ENCODE assay signal across 2 cellular contexts in genomic region chr7:121824276-121824675, GRCh38.
A peak's percentile ranks its signal among the peaks of the same experiment; 100 is the strongest.
TF ChIP-seq lines count a peak whose summit lies in the region.

No MANE protein-coding gene starts in this region.

TF ChIP-seq in endothelial cell of umbilical vein, 7 proteins besides CTCF, POLR2A, EP300 and RAD21 (continued from another document):
- no peak for TF ChIP-seq MAX (IDR thresholded peaks at IDR 0.05; ENCODE audit: insufficient read depth, insufficient read length)

TF ChIP-seq in liver, 16 proteins besides CTCF, POLR2A, EP300 and RAD21:
- TF ChIP-seq REST (IDR thresholded peaks at IDR 0.05) (no peak), HNF4A (conservative IDR thresholded peaks at IDR 0.05) (peak; percentile 49 to 56)
TF ChIP-seq in liver: peak in this region for 1.
